In genomic region chr2:138275881-138276280, GRCh38 we compare ENCODE assay signal across 16 cellular contexts.
DNase-seq lines count a peak whose midpoint lies in the region; FAIRE-seq and TF ChIP-seq lines count a peak whose summit lies in the region.
"Had no signal": no experiment of that assay in that cellular context is flagged by ENCODE, and none has a peak within 500 bp of the region (broad histone marks: within the 10 kb centered on the region; RNA-seq: fewer than 3 reads in every experiment).

No MANE protein-coding gene starts in this region.

- FAIRE-seq in H54 (lab: Jason Lieb, UNC) = no peak
- FAIRE-seq: A204.1 had no signal

- TF ChIP-seq POLR2A in H54 (IDR thresholded peaks at IDR 0.05; ENCODE audit: low read depth, low read length) = no peak

- peaks cover 44% of the 10 kb centered on the region for H3K4me1 Mint-ChIP-seq in progenitor cell of endocrine pancreas (ENCODE audit: low read depth)

- H3K27me3 Mint-ChIP-seq in progenitor cell of endocrine pancreas = no peaks in the 10 kb centered on the region

- peak; percentile 43 for DNase-seq in DMS153 (lab: John Stamatoyannopoulos, UW)
- DNase-seq in DMS153 treated with DMSO at 0.1 percent for 48 hours (lab: John Stamatoyannopoulos, UW; ENCODE audit: unreplicated experiment) = no peak
- peak; percentile 51 for DNase-seq in NCI-H748 treated with DMSO at 0.1 percent for 48 hours (lab: John Stamatoyannopoulos, UW)
- DNase-seq in fibroblast of mammary gland (ENCODE audit: low read depth) = peak; percentile 62
- no peak for DNase-seq in progenitor cell of endocrine pancreas (ENCODE audit: low spot score, unreplicated experiment)
- no peak for DNase-seq in medulla oblongata (ENCODE audit: extremely low spot score)
- DNase-seq in activated T-cell treated with anti-CD3 and anti-CD28 coated beads for 4 hours = no peak
- no peak for DNase-seq in H54 (ENCODE audit: insufficient read length, low spot score)
- DNase-seq: activated CD8-positive, alpha-beta memory T cell treated with anti-CD3 and anti-CD28 coated beads, Interleukin-2, amount 50 U/mL, for 4 hours; esophagus squamous epithelium; left ventricle myocardium inferior; T-helper 9 cell; upper lobe of left lung had no signal

- TF ChIP-seq CTCF in fibroblast of mammary gland (conservative IDR thresholded peaks at IDR 0.05; ENCODE audit: control insufficient read depth, insufficient read depth, low read depth, low read length) (no peak), progenitor cell of endocrine pancreas (IDR thresholded peaks at IDR 0.05; ENCODE audit: unreplicated experiment) (no peak)

- H3K27ac Mint-ChIP-seq in progenitor cell of endocrine pancreas = peak overlapping the region; percentile 92

- no peak overlapping the region for H3K4me3 ChIP-seq in fibroblast of mammary gland (ENCODE audit: control insufficient read depth, low read depth, low read length)
- H3K4me3 ChIP-seq: esophagus squamous epithelium, left ventricle myocardium inferior, right atrium auricular region, upper lobe of left lung had no signal

- peaks cover 2% of the 10 kb centered on the region for H3K36me3 Mint-ChIP-seq in progenitor cell of endocrine pancreas (ENCODE audit: insufficient read depth)
- H3K36me3 Mint-ChIP-seq: brain had no signal

- H3K9me3 Mint-ChIP-seq in progenitor cell of endocrine pancreas (ENCODE audit: low read depth) = no peaks in the 10 kb centered on the region
- H3K9me3 Mint-ChIP-seq: brain had no signal

- H3K4me3 Mint-ChIP-seq in progenitor cell of endocrine pancreas (ENCODE audit: low read depth) = no peak overlapping the region
- H3K4me3 Mint-ChIP-seq: brain had no signal

Comparison
In these comparisons a context has a peak if more than half of its experiments do, and no peak if none do; other contexts are left out.
1. DNase-seq: peak in DMS153 (single experiment), NCI-H748 treated with DMSO at 0.1 percent for 48 hours (single experiment) and fibroblast of mammary gland (single experiment); none in DMS153 treated with DMSO at 0.1 percent for 48 hours (single experiment), progenitor cell of endocrine pancreas (single experiment), medulla oblongata (single experiment), activated T-cell treated with anti-CD3 and anti-CD28 coated beads for 4 hours (single experiment) and H54 (single experiment).